In the genomic region with DNA sequence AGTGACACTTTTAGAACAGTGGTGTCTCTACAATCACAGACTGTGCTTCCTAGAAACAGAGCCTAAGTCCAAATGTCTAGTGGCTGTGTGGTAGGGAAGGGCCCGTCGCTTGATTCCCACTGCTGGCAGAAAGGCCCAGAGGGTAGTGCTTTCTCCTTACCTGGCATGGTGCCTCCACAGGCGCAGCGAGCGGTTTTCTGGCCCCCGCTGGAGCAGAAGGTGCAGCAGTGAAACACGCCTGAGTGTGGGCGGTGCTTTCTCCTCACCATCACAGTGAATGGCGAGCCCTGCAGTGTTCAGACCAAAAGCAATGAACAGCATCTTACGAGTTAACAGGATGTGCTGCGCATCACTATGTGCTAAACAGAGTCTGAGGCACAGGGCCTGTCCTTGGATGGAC, we compare ENCODE assay signal across 19 cellular contexts.
"Had no signal": no experiment of that assay in that cellular context is flagged by ENCODE, and none has a peak within 500 bp of the region (broad histone marks: within the 10 kb centered on the region; RNA-seq: fewer than 3 reads in every experiment).

No MANE protein-coding gene starts in this region.

- H3K4me1 Mint-ChIP-seq: naive B cell had no signal

- ATAC-seq: left lobe of liver, upper lobe of right lung had no signal

- H3K9me3 Mint-ChIP-seq: activated T-helper 2 cell treated with anti-CD3 and anti-CD28 coated beads, Interferon-gamma antibody, Interleukin-2, Interleukin-4, amounts not matched to agents 10 μg/mL and 5 μg/mL and 100 μg/mL, durations not matched to agents 14 hours and 24 hours and 36 hours; naive B cell had no signal

- H3K4me3 ChIP-seq: adrenal gland, hepatocyte, right atrium auricular region, skin epidermis, testis, upper lobe of right lung had no signal

- H3K79me2 ChIP-seq: hepatocyte had no signal

- H3K4me2 ChIP-seq: hepatocyte had no signal

- H2AFZ ChIP-seq: hepatocyte had no signal

- FAIRE-seq: colon, endometrium, keratinocyte had no signal

- H3K27ac Mint-ChIP-seq: activated T-helper 2 cell treated with anti-CD3 and anti-CD28 coated beads, Interferon-gamma antibody, Interleukin-2, Interleukin-4, amounts not matched to agents 10 μg/mL and 5 μg/mL and 100 μg/mL, durations not matched to agents 14 hours and 24 hours and 36 hours had no signal

- H3K27ac ChIP-seq: adrenal gland, hepatocyte, right atrium auricular region, skin epidermis, testis, upper lobe of right lung had no signal

- DNase-seq: activated CD4-positive, alpha-beta T cell treated with anti-CD3 and anti-CD28 coated beads, Interleukin-2, amount 50 U/mL, for 4 hours; activated CD4-positive, CD25-positive, alpha-beta regulatory T cell treated with anti-CD3 and anti-CD28 coated beads, Interleukin-2, amount 50 U/mL, for 72 hours; activated naive CD4-positive, alpha-beta T cell treated with anti-CD3 and anti-CD28 coated beads, Interleukin-2, amount 50 U/mL, for 16 hours; naive B cell; stimulated activated CD4-positive, alpha-beta T cell treated with anti-CD3 and anti-CD28 coated beads, Interleukin-15, amount 100 ng/mL, for 24 hours; stimulated activated CD4-positive, alpha-beta T cell treated with anti-CD3 and anti-CD28 coated beads, Interleukin-4, amount 100 ng/mL, for 1 hour; stimulated activated naive CD4-positive, alpha-beta T cell; T-helper 9 cell; testis; upper lobe of right lung had no signal

- H3K27me3 Mint-ChIP-seq: naive B cell had no signal

- H3K36me3 Mint-ChIP-seq: naive B cell had no signal

- H3K4me3 Mint-ChIP-seq: naive B cell had no signal

- H3K9me3 ChIP-seq: adrenal gland, right atrium auricular region, testis, upper lobe of right lung had no signal

- H3K4me1 ChIP-seq: adrenal gland, testis, upper lobe of right lung had no signal

- H3K36me3 ChIP-seq: adrenal gland had no signal

- H3K27me3 ChIP-seq: adrenal gland, hepatocyte, right atrium auricular region, testis, upper lobe of right lung had no signal
